ENCODE assay signal across 12 cellular contexts in genomic region chr4:147828361-147828760, GRCh38.
DNase-seq lines count a peak whose midpoint lies in the region; ATAC-seq and TF ChIP-seq lines count a peak whose summit lies in the region.
"Had no signal": no experiment of that assay in that cellular context is flagged by ENCODE, and none has a peak within 500 bp of the region (broad histone marks: within the 10 kb centered on the region; RNA-seq: fewer than 3 reads in every experiment).

No MANE protein-coding gene starts in this region.

- no peaks in the 10 kb centered on the region for H3K27me3 Mint-ChIP-seq in dendritic cell treated with granulocyte-macrophage colony-stimulating factor and Interleukin-4, amounts not matched to agents 40 ng/mL and 50 ng/mL, for 4 days
- H3K27me3 Mint-ChIP-seq in naive thymus-derived CD4-positive, alpha-beta T cell = no peaks in the 10 kb centered on the region
- H3K27me3 Mint-ChIP-seq in CD4-positive, alpha-beta T cell = no peaks in the 10 kb centered on the region
- H3K27me3 Mint-ChIP-seq: stimulated activated naive CD8-positive, alpha-beta T cell treated with anti-CD3 and anti-CD28 coated beads, Interleukin-15, Interleukin-2, amounts not matched to agents 100 ng/mL and 50 ng/mL, for 24 hours had no signal

- H3K36me3 Mint-ChIP-seq in dendritic cell treated with granulocyte-macrophage colony-stimulating factor and Interleukin-4, amounts not matched to agents 40 ng/mL and 50 ng/mL, for 4 days (ENCODE audit: low read depth) = peaks cover 89% of the 10 kb centered on the region
- peaks cover 0 to 15% (median 3%) of the 10 kb centered on the region in 5 donors for H3K36me3 Mint-ChIP-seq in naive thymus-derived CD4-positive, alpha-beta T cell
- H3K36me3 Mint-ChIP-seq in CD4-positive, alpha-beta T cell (ENCODE audit: low read depth) = peaks cover 5% of the 10 kb centered on the region

- no peaks in the 10 kb centered on the region for H3K9me3 ChIP-seq in right cardiac atrium (ENCODE audit: control insufficient read depth, low read length)
- H3K9me3 ChIP-seq in naive thymus-derived CD4-positive, alpha-beta T cell (ENCODE audit: control insufficient read depth in 2 of 3, low read length in 3 of 3) = no peaks in the 10 kb centered on the region
- no peaks in the 10 kb centered on the region for H3K9me3 ChIP-seq in CD4-positive, alpha-beta T cell (ENCODE audit: control insufficient read depth, low read length)

- peak overlapping the region; percentile 92 for H3K27ac ChIP-seq in right cardiac atrium (ENCODE audit: low read length)
- no peak overlapping the region for H3K27ac ChIP-seq in naive thymus-derived CD4-positive, alpha-beta T cell (ENCODE audit: low read depth, low read length)
- no peak overlapping the region for H3K27ac ChIP-seq in CD4-positive, alpha-beta T cell (ENCODE audit: low read depth, low read length)

- WGBS in right cardiac atrium = 70% methylated on average over 3 of the region's 3 CpGs

- no peak overlapping the region for H3K4me3 ChIP-seq in right cardiac atrium (ENCODE audit: low read length)
- no peak overlapping the region for H3K4me3 ChIP-seq in naive thymus-derived CD4-positive, alpha-beta T cell (ENCODE audit: low read length)

- CTCF ChIA-PET in naive thymus-derived CD4-positive, alpha-beta T cell (lab: Charles Lee) = no interaction called here
- CTCF ChIA-PET in CD4-positive, alpha-beta T cell (lab: Charles Lee) = no interaction called here

- TF ChIP-seq CTCF in CD4-positive, alpha-beta T cell (IDR thresholded peaks at IDR 0.05) = no peak

- POLR2A ChIA-PET in naive thymus-derived CD4-positive, alpha-beta T cell (lab: Charles Lee) = no interaction called here
- POLR2A ChIA-PET in CD4-positive, alpha-beta T cell (lab: Charles Lee) = no interaction called here

- ATAC-seq in right cardiac atrium = no peak
- no peak for ATAC-seq in left cardiac atrium
- peak; percentile 25 for ATAC-seq in naive thymus-derived CD4-positive, alpha-beta T cell
- ATAC-seq in CD4-positive, alpha-beta T cell (ENCODE audit: poor library complexity) = no peak

- H3K27ac Mint-ChIP-seq in dendritic cell treated with granulocyte-macrophage colony-stimulating factor and Interleukin-4, amounts not matched to agents 40 ng/mL and 50 ng/mL, for 4 days = peak overlapping the region; percentile 93
- H3K27ac Mint-ChIP-seq in naive thymus-derived CD4-positive, alpha-beta T cell = no peak overlapping the region
- no peak overlapping the region for H3K27ac Mint-ChIP-seq in CD4-positive, alpha-beta T cell
- H3K27ac Mint-ChIP-seq: nephron progenitor cell; stimulated activated naive CD8-positive, alpha-beta T cell treated with anti-CD3 and anti-CD28 coated beads, Interleukin-15, Interleukin-2, amounts not matched to agents 100 ng/mL and 50 ng/mL, for 24 hours had no signal

- peaks cover 93% of the 10 kb centered on the region for H3K4me1 Mint-ChIP-seq in dendritic cell treated with granulocyte-macrophage colony-stimulating factor and Interleukin-4, amounts not matched to agents 40 ng/mL and 50 ng/mL, for 4 days (ENCODE audit: low read depth)
- H3K4me1 Mint-ChIP-seq in naive thymus-derived CD4-positive, alpha-beta T cell = peaks cover 0 to 4% (median 0%) of the 10 kb centered on the region in 7 donors
- no peaks in the 10 kb centered on the region for H3K4me1 Mint-ChIP-seq in CD4-positive, alpha-beta T cell (ENCODE audit: low read depth)

- no peaks in the 10 kb centered on the region for H3K36me3 ChIP-seq in naive thymus-derived CD4-positive, alpha-beta T cell (ENCODE audit: control insufficient read depth in 2 of 3, insufficient read depth in 3 of 3, low read length in 3 of 3)

- peaks cover 19% of the 10 kb centered on the region for H3K4me1 ChIP-seq in right cardiac atrium (ENCODE audit: control insufficient read depth, insufficient read depth, low read length)
- H3K4me1 ChIP-seq in naive thymus-derived CD4-positive, alpha-beta T cell (ENCODE audit: control insufficient read depth in 2 of 2, insufficient read depth in 2 of 2, low read length in 2 of 2) = no peaks in the 10 kb centered on the region

- peak overlapping the region; percentile 13 for H3K4me3 Mint-ChIP-seq in dendritic cell treated with granulocyte-macrophage colony-stimulating factor and Interleukin-4, amounts not matched to agents 40 ng/mL and 50 ng/mL, for 4 days
- H3K4me3 Mint-ChIP-seq in naive thymus-derived CD4-positive, alpha-beta T cell = no peak overlapping the region
- no peak overlapping the region for H3K4me3 Mint-ChIP-seq in CD4-positive, alpha-beta T cell
- H3K4me3 Mint-ChIP-seq: nephron progenitor cell; stimulated activated naive CD8-positive, alpha-beta T cell treated with anti-CD3 and anti-CD28 coated beads, Interleukin-15, Interleukin-2, amounts not matched to agents 100 ng/mL and 50 ng/mL, for 24 hours had no signal

- H3K27me3 ChIP-seq in right cardiac atrium (ENCODE audit: control insufficient read depth, insufficient read depth) = no peaks in the 10 kb centered on the region
- H3K27me3 ChIP-seq in naive thymus-derived CD4-positive, alpha-beta T cell (ENCODE audit: control insufficient read depth in 2 of 2, insufficient read depth in 2 of 2, low read length in 2 of 2) = no peaks in the 10 kb centered on the region
- H3K27me3 ChIP-seq in CD4-positive, alpha-beta T cell (ENCODE audit: control insufficient read depth, insufficient read depth, low read length) = no peaks in the 10 kb centered on the region

- DNase-seq in right cardiac atrium (no peak), left cardiac atrium (no peak), SKM-1 treated with dmso at 0.1 percent for 144 hours (lab: John Stamatoyannopoulos, UW; ENCODE audit: unreplicated experiment) (no peak), posterior cingulate gyrus (no peak), NCI-H446 (lab: John Stamatoyannopoulos, UW) (no peak)
- DNase-seq in naive thymus-derived CD4-positive, alpha-beta T cell = no peak
- no peak for DNase-seq in CD4-positive, alpha-beta T cell
- DNase-seq: NCI-H2107; nephron progenitor cell; stimulated activated CD4-positive, alpha-beta T cell treated with anti-CD3 and anti-CD28 coated beads, Interleukin-1b, Interleukin-23, amount 100 ng/mL, for 48 hours had no signal

- H3K9me3 Mint-ChIP-seq in dendritic cell treated with granulocyte-macrophage colony-stimulating factor and Interleukin-4, amounts not matched to agents 40 ng/mL and 50 ng/mL, for 4 days = no peaks in the 10 kb centered on the region
- no peaks in the 10 kb centered on the region for H3K9me3 Mint-ChIP-seq in naive thymus-derived CD4-positive, alpha-beta T cell
- H3K9me3 Mint-ChIP-seq in CD4-positive, alpha-beta T cell = no peaks in the 10 kb centered on the region
- H3K9me3 Mint-ChIP-seq: nephron progenitor cell; stimulated activated naive CD8-positive, alpha-beta T cell treated with anti-CD3 and anti-CD28 coated beads, Interleukin-15, Interleukin-2, amounts not matched to agents 100 ng/mL and 50 ng/mL, for 24 hours had no signal

- intact Hi-C loops in right cardiac atrium (cut with DNase I) (loop anchor here in 1 of 4 donors (10.0 kb wide), 1 partner anchor 94 kb away; the partner anchor contains the start of gene ARHGAP10), left cardiac atrium (cut with DNase I) (no loop called here), posterior cingulate gyrus (cut with DNase I) (no loop called here)
- intact Hi-C loops in dendritic cell treated with granulocyte-macrophage colony-stimulating factor and Interleukin-4, amounts not matched to agents 40 ng/mL and 50 ng/mL, for 4 days (cut with micrococcal nuclease) = loop anchor here (5.0 kb wide), 1 partner anchor 51 kb away; no protein-coding TSS in a partner anchor
- intact Hi-C loops in naive thymus-derived CD4-positive, alpha-beta T cell (cut with micrococcal nuclease) = no loop called here
- intact Hi-C loops in CD4-positive, alpha-beta T cell (cut with DNase I, micrococcal nuclease) = no loop called here
